1 cellular context compared by ENCODE assay signal in genomic region chr17:81346090-81346907, GRCh38.
A peak's percentile ranks its signal among the peaks of the same experiment; 100 is the strongest.
TF ChIP-seq lines count a peak whose summit lies in the region.

No MANE protein-coding gene starts in this region.

TF ChIP-seq in K562, 482 proteins besides CTCF, POLR2A, EP300 and RAD21 (continued from another document and continues in another):
- TF ChIP-seq CEBPZ (IDR thresholded peaks at IDR 0.05; ENCODE audit: borderline replicate concordance, low read depth, low read length) (no peak), PHB (CRISPR knock-in tag; IDR thresholded peaks at IDR 0.05) (no peak), POLR3A (IDR thresholded peaks at IDR 0.05; ENCODE audit: borderline replicate concordance, extremely low read depth, insufficient read depth, insufficient read length) (no peak), C11orf30 (IDR thresholded peaks at IDR 0.05; ENCODE audit: low read depth) (no peak), ZNF561 (CRISPR knock-in tag; conservative IDR thresholded peaks at IDR 0.05) (no peak), MBD2 (IDR thresholded peaks at IDR 0.05; ENCODE audit: borderline replicate concordance, low read depth) (peak; percentile 72; the same call in 1 of the 2 replicates), SIX5 (IDR thresholded peaks at IDR 0.05; ENCODE audit: borderline replicate concordance in 1 of 2, insufficient read depth in 1 of 2, low read depth in 1 of 2, low read length in 2 of 2) (no peak), DPF2 (IDR thresholded peaks at IDR 0.05) (peak; percentile 23; the same call in 1 of the 2 replicates), RBM25 (IDR thresholded peaks at IDR 0.05; ENCODE audit: low read depth, low read length, severe bottlenecking) (peak; percentile 98), FUS (optimal IDR thresholded peaks at IDR 0.05; ENCODE audit: low read depth, low read length) (peak; percentile 1), ATF7 (IDR thresholded peaks at IDR 0.05) (peak; percentile 27; the same call in 1 of the 2 replicates), BCOR (IDR thresholded peaks at IDR 0.05) (peak; percentile 66; the same call in 1 of the 2 replicates), ZNF830 (CRISPR knock-in tag; IDR thresholded peaks at IDR 0.05) (0 out of 2 replicates have a peak, but pooled peaks have one; percentile 38), ZNF76 (CRISPR knock-in tag; IDR thresholded peaks at IDR 0.05; ENCODE audit: borderline replicate concordance) (0 out of 2 replicates have a peak, but pooled peaks have one; percentile 6), ASH1L (IDR thresholded peaks at IDR 0.05; ENCODE audit: borderline replicate concordance, low read depth, partially characterized antibody) (no peak), CHD2 (IDR thresholded peaks at IDR 0.05; ENCODE audit: low read depth, low read length) (0 out of 2 replicates have a peak, but pooled peaks have one; percentile 39), ZNF79 (CRISPR knock-in tag; IDR thresholded peaks at IDR 0.05; ENCODE audit: low read depth) (no peak), IRF2 (CRISPR knock-in tag; IDR thresholded peaks at IDR 0.05) (no peak), YY1 (IDR thresholded peaks at IDR 0.05; ENCODE audit: borderline replicate concordance in 1 of 3, control insufficient read depth in 1 of 3, extremely low read depth in 1 of 3, insufficient read depth in 3 of 3, insufficient read length in 1 of 3, insufficient replicate concordance in 2 of 3, low read depth in 1 of 3, low read length in 2 of 3) (no peak), NCOA2 (IDR thresholded peaks at IDR 0.05; ENCODE audit: partially characterized antibody in 2 of 2) (no peak), PHF21A (IDR thresholded peaks at IDR 0.05; ENCODE audit: borderline replicate concordance, low read depth) (no peak), JUN (IDR thresholded peaks at IDR 0.05; ENCODE audit: borderline replicate concordance, low read depth, low read length) (0 out of 2 replicates have a peak, but pooled peaks have one; percentile 13), JUN (CRISPR knock-in tag; IDR thresholded peaks at IDR 0.05; ENCODE audit: borderline replicate concordance) (no peak), SMC3 (conservative IDR thresholded peaks at IDR 0.05; ENCODE audit: insufficient read depth, low read depth, low read length) (0 out of 2 replicates have a peak, but pooled peaks have one; percentile 8), ARID3A (IDR thresholded peaks at IDR 0.05; ENCODE audit: borderline replicate concordance, low read depth, low read length) (no peak), ZNF444 (CRISPR knock-in tag; IDR thresholded peaks at IDR 0.05) (no peak), ZZZ3 (IDR thresholded peaks at IDR 0.05) (no peak), PHF20 (IDR thresholded peaks at IDR 0.05; ENCODE audit: partially characterized antibody) (peak; percentile 66), L3MBTL2 (IDR thresholded peaks at IDR 0.05) (peak; percentile 54), ZBTB43 (CRISPR knock-in tag; IDR thresholded peaks at IDR 0.05) (peak; percentile 27; the same call in 1 of the 2 replicates), ZNF57 (CRISPR knock-in tag; IDR thresholded peaks at IDR 0.05) (0 out of 2 replicates have a peak, but pooled peaks have one; percentile 16), E2F3 (CRISPR knock-in tag; IDR thresholded peaks at IDR 0.05) (peak; percentile 47; the same call in 1 of the 2 replicates)
- TF ChIP-seq, protein P1, sequence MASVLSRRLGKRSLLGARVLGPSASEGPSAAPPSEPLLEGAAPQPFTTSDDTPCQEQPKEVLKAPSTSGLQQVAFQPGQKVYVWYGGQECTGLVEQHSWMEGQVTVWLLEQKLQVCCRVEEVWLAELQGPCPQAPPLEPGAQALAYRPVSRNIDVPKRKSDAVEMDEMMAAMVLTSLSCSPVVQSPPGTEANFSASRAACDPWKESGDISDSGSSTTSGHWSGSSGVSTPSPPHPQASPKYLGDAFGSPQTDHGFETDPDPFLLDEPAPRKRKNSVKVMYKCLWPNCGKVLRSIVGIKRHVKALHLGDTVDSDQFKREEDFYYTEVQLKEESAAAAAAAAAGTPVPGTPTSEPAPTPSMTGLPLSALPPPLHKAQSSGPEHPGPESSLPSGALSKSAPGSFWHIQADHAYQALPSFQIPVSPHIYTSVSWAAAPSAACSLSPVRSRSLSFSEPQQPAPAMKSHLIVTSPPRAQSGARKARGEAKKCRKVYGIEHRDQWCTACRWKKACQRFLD (CRISPR knock-in tag; IDR thresholded peaks at IDR 0.05): no peak
- TF ChIP-seq, protein P2, sequence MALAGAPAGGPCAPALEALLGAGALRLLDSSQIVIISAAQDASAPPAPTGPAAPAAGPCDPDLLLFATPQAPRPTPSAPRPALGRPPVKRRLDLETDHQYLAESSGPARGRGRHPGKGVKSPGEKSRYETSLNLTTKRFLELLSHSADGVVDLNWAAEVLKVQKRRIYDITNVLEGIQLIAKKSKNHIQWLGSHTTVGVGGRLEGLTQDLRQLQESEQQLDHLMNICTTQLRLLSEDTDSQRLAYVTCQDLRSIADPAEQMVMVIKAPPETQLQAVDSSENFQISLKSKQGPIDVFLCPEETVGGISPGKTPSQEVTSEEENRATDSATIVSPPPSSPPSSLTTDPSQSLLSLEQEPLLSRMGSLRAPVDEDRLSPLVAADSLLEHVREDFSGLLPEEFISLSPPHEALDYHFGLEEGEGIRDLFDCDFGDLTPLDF (CRISPR knock-in tag; IDR thresholded peaks at IDR 0.05): no peak
- TF ChIP-seq, protein P3, sequence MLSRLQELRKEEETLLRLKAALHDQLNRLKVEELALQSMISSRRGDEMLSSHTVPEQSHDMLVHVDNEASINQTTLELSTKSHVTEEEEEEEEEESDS (CRISPR knock-in tag; IDR thresholded peaks at IDR 0.05): no peak
- TF ChIP-seq, protein P4, sequence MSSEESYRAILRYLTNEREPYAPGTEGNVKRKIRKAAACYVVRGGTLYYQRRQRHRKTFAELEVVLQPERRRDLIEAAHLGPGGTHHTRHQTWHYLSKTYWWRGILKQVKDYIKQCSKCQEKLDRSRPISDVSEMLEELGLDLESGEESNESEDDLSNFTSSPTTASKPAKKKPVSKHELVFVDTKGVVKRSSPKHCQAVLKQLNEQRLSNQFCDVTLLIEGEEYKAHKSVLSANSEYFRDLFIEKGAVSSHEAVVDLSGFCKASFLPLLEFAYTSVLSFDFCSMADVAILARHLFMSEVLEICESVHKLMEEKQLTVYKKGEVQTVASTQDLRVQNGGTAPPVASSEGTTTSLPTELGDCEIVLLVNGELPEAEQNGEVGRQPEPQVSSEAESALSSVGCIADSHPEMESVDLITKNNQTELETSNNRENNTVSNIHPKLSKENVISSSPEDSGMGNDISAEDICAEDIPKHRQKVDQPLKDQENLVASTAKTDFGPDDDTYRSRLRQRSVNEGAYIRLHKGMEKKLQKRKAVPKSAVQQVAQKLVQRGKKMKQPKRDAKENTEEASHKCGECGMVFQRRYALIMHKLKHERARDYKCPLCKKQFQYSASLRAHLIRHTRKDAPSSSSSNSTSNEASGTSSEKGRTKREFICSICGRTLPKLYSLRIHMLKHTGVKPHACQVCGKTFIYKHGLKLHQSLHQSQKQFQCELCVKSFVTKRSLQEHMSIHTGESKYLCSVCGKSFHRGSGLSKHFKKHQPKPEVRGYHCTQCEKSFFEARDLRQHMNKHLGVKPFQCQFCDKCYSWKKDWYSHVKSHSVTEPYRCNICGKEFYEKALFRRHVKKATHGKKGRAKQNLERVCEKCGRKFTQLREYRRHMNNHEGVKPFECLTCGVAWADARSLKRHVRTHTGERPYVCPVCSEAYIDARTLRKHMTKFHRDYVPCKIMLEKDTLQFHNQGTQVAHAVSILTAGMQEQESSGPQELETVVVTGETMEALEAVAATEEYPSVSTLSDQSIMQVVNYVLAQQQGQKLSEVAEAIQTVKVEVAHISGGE (CRISPR knock-in tag; IDR thresholded peaks at IDR 0.05): no peak; a peak in 1 of 6 replicates
